In genomic region chr11:65646921-65647701, GRCh38 we compare ENCODE assay signal across 1 cellular context.
TF ChIP-seq lines count a peak whose summit lies in the region.

No MANE protein-coding gene starts in this region.

TF ChIP-seq in GM12878, 131 proteins besides CTCF, POLR2A, EP300 and RAD21:
- no peak for TF ChIP-seq MYB (IDR thresholded peaks at IDR 0.05; ENCODE audit: borderline replicate concordance, low read depth, low read length)
- no peak for TF ChIP-seq BMI1 (IDR thresholded peaks at IDR 0.05; ENCODE audit: borderline replicate concordance)
- TF ChIP-seq EGR1 (IDR thresholded peaks at IDR 0.05; ENCODE audit: borderline replicate concordance in 1 of 2, low read depth in 2 of 2, low read length in 2 of 2), result no peak
- TF ChIP-seq USF2 (IDR thresholded peaks at IDR 0.05; ENCODE audit: borderline replicate concordance, low read depth, low read length), result no peak
- TF ChIP-seq ZNF687 (IDR thresholded peaks at IDR 0.05), result no peak
- TF ChIP-seq NFYA (IDR thresholded peaks at IDR 0.05; ENCODE audit: borderline replicate concordance, low read depth, low read length), result no peak
- no peak; the same call in 1 of the 2 replicates for TF ChIP-seq POLR2AphosphoS5 (IDR thresholded peaks at IDR 0.05; ENCODE audit: low read length)
- no peak for TF ChIP-seq ZZZ3 (IDR thresholded peaks at IDR 0.05; ENCODE audit: control insufficient read depth, insufficient read length, low read depth)
- TF ChIP-seq SMARCA5 (IDR thresholded peaks at IDR 0.05), result no peak
- TF ChIP-seq ATF2 (IDR thresholded peaks at IDR 0.05; ENCODE audit: low read length), result no peak
- TF ChIP-seq BCLAF1 (IDR thresholded peaks at IDR 0.05), result no peak
- no peak for TF ChIP-seq JUND (IDR thresholded peaks at IDR 0.05; ENCODE audit: low read depth, low read length)
- no peak for TF ChIP-seq KDM1A (IDR thresholded peaks at IDR 0.05; ENCODE audit: borderline replicate concordance)
- no peak for TF ChIP-seq TCF12 (IDR thresholded peaks at IDR 0.05; ENCODE audit: low read depth, low read length)
